14 cellular contexts compared by ENCODE assay signal in the genomic region with DNA sequence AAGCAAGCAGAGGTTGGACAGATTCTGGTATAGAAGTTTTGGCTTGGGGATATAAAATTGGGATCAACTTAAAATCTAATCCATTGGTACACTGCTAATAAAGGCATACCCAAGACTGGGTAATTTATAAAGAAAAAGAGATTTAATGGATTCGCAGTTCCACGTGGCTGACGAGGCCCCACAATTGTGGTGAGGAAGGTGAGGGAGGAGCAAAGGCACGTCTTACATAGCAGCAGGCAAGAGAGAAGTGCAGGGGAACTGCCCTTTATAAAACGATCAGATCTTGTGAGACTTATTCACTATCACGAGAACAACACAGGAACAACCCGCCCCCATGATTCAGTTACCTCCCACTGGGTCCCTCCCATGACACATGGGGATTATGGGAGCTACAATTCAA. TPM values are rescaled to one million over a fixed set of nuclear protein-coding genes. Genes with fewer than 3 reads are reported as not detected.
DNase-seq lines count a peak whose midpoint lies in the region; TF ChIP-seq lines count a peak whose summit lies in the region.
"Had no signal": no experiment of that assay in that cellular context is flagged by ENCODE, and none has a peak within 500 bp of the region (broad histone marks: within the 10 kb centered on the region; RNA-seq: fewer than 3 reads in every experiment).

No MANE protein-coding gene starts in this region.

- H3K9ac ChIP-seq in HUES48 (ENCODE audit: low read depth, low read length) = no peak overlapping the region
- H3K9ac ChIP-seq in endodermal cell (ENCODE audit: extremely low read depth, low read length, poor library complexity, severe bottlenecking) = no peak overlapping the region
- H3K9ac ChIP-seq in liver (ENCODE audit: low read depth in 1 of 2, low read length in 2 of 2) = no peak overlapping the region
- H3K9ac ChIP-seq: BLaER1 treated with 17β-estradiol and CSF1 and Interleukin-3, amounts not matched to agents 10 nM and 100 nM; GM23248 had no signal

- intact Hi-C loops in head of caudate nucleus (cut with DNase I) = no loop called here

- no peaks in the 10 kb centered on the region for H3K9me3 ChIP-seq in HUES48 (ENCODE audit: control insufficient read depth, insufficient read depth, low read length)
- no peaks in the 10 kb centered on the region for H3K9me3 ChIP-seq in endodermal cell (ENCODE audit: control insufficient read depth, low read length)
- H3K9me3 ChIP-seq in liver (ENCODE audit: control insufficient read depth in 4 of 4, low read length in 3 of 4) = no peaks in the 10 kb centered on the region

- no peak overlapping the region for H3K4me3 ChIP-seq in HUES48 (ENCODE audit: low read depth, low read length)
- H3K4me3 ChIP-seq in endodermal cell (ENCODE audit: low read length) = no peak overlapping the region
- H3K4me3 ChIP-seq in liver (ENCODE audit: low read depth in 1 of 3, low read length in 3 of 3) = no peak overlapping the region
- H3K4me3 ChIP-seq: BLaER1 treated with 17β-estradiol and CSF1 and Interleukin-3, amounts not matched to agents 10 nM and 100 nM; GM23248 had no signal

- peak overlapping the region; percentile 75 for H3K27ac Mint-ChIP-seq in endodermal cell
- H3K27ac Mint-ChIP-seq: B cell; CD4-positive, CD25-positive, alpha-beta regulatory T cell; CD8-positive, alpha-beta memory T cell had no signal

- H3K36me3 Mint-ChIP-seq in endodermal cell (ENCODE audit: low read depth) = peaks cover 23% of the 10 kb centered on the region

- H3K27me3 ChIP-seq in HUES48 (ENCODE audit: control insufficient read depth, insufficient read depth, low read length) (peaks cover 3% of the 10 kb centered on the region; the same call in 1 of the 2 replicates), endodermal cell (ENCODE audit: control insufficient read depth, insufficient read depth, low read length, poor library complexity, severe bottlenecking) (no peaks in the 10 kb centered on the region), liver (ENCODE audit: control insufficient read depth in 4 of 4, insufficient read depth in 4 of 4, low read length in 3 of 4) (no peaks in the 10 kb centered on the region)
- H3K27me3 ChIP-seq: BLaER1 treated with 17β-estradiol and CSF1 and Interleukin-3, amounts not matched to agents 10 nM and 100 nM had no signal

- peaks cover 63% of the 10 kb centered on the region for H3K4me1 ChIP-seq in HUES48 (ENCODE audit: control insufficient read depth, insufficient read depth, low read length)
- H3K4me1 ChIP-seq in endodermal cell (ENCODE audit: control insufficient read depth, insufficient read depth, low read length) = no peaks in the 10 kb centered on the region
- peaks cover 5 to 51% (median 28%) of the 10 kb centered on the region in 4 donors for H3K4me1 ChIP-seq in liver (ENCODE audit: control insufficient read depth in 4 of 4, insufficient read depth in 4 of 4, low read length in 3 of 4)
- H3K4me1 ChIP-seq: BLaER1 treated with 17β-estradiol and CSF1 and Interleukin-3, amounts not matched to agents 10 nM and 100 nM had no signal

- H3K27ac ChIP-seq in HUES48 (ENCODE audit: low read depth, low read length) (peak overlapping the region; percentile 84), endodermal cell (ENCODE audit: low read depth, low read length) (no peak overlapping the region), liver (ENCODE audit: low read depth in 1 of 2, low read length in 2 of 2) (peak overlapping the region; percentile 32 to 89)
- H3K27ac ChIP-seq: BLaER1 treated with 17β-estradiol and CSF1 and Interleukin-3, amounts not matched to agents 10 nM and 100 nM; GM23248 had no signal

- TF ChIP-seq RAD21 in liver (IDR thresholded peaks at IDR 0.05) = no peak

- H3K9me3 Mint-ChIP-seq in endodermal cell = peaks cover 4% of the 10 kb centered on the region
- H3K9me3 Mint-ChIP-seq: CD8-positive, alpha-beta memory T cell had no signal

- no peak overlapping the region for H3K4me3 Mint-ChIP-seq in endodermal cell
- H3K4me3 Mint-ChIP-seq: B cell; CD4-positive, CD25-positive, alpha-beta regulatory T cell; CD8-positive, alpha-beta memory T cell had no signal

- H3K4me1 Mint-ChIP-seq in endodermal cell = peaks cover 55% of the 10 kb centered on the region
- H3K4me1 Mint-ChIP-seq: B cell had no signal

- WGBS in endodermal cell (ENCODE audit: insufficient coverage in 1 of 2, insufficient read length in 1 of 2), 2 experiments = 87 to 94% methylated on average over 6 to 7 of the region's 7 CpGs
- 89% methylated on average over 7 of the region's 7 CpGs for WGBS in liver

- TF ChIP-seq CTCF in endodermal cell (conservative IDR thresholded peaks at IDR 0.05) (no peak), liver (IDR thresholded peaks at IDR 0.05; ENCODE audit: low read depth, low read length, missing input control) (no peak)

- H3K36me3 ChIP-seq in HUES48 (ENCODE audit: control insufficient read depth, insufficient read depth, low read length) = no peaks in the 10 kb centered on the region
- H3K36me3 ChIP-seq in endodermal cell (ENCODE audit: control insufficient read depth, insufficient read depth, low read length) = no peaks in the 10 kb centered on the region
- no peaks in the 10 kb centered on the region for H3K36me3 ChIP-seq in liver (ENCODE audit: control insufficient read depth in 4 of 4, insufficient read depth in 3 of 4, low read depth in 1 of 4, low read length in 3 of 4)

- no peak for DNase-seq in endodermal cell
- no peak for DNase-seq in head of caudate nucleus
- no peak for DNase-seq in H4 (ENCODE audit: low spot score)
- DNase-seq in stimulated activated CD8-positive, alpha-beta memory T cell treated with anti-CD3 and anti-CD28 coated beads, Interleukin-4, amount 100 ng/mL, for 48 hours = no peak
- DNase-seq in stimulated activated CD4-positive, alpha-beta T cell treated with anti-CD3 and anti-CD28 coated beads, Interleukin-15, amount 100 ng/mL, for 24 hours = no peak
- DNase-seq: CD4-positive, CD25-positive, alpha-beta regulatory T cell; CD8-positive, alpha-beta memory T cell; COR-L47; GM23248; H9 had no signal

- H3K27me3 Mint-ChIP-seq in endodermal cell (ENCODE audit: insufficient read depth) = no peaks in the 10 kb centered on the region
- H3K27me3 Mint-ChIP-seq: B cell; CD4-positive, CD25-positive, alpha-beta regulatory T cell; CD8-positive, alpha-beta memory T cell had no signal

TF ChIP-seq in liver, 16 proteins besides CTCF, POLR2A, EP300 and RAD21 (continues in another document):
- TF ChIP-seq EGR1 (IDR thresholded peaks at IDR 0.05; ENCODE audit: low read depth in 2 of 2) = no peak
- no peak for TF ChIP-seq HNF4G (IDR thresholded peaks at IDR 0.05)
- no peak for TF ChIP-seq RXRA (IDR thresholded peaks at IDR 0.05)
- no peak for TF ChIP-seq MAX (IDR thresholded peaks at IDR 0.05)
- TF ChIP-seq ZBTB33 (IDR thresholded peaks at IDR 0.05) = no peak
- no peak for TF ChIP-seq FOXA2 (IDR thresholded peaks at IDR 0.05)
- no peak for TF ChIP-seq FOXA1 (IDR thresholded peaks at IDR 0.05)
- no peak for TF ChIP-seq HNF4A (conservative IDR thresholded peaks at IDR 0.05)
- no peak for TF ChIP-seq YY1 (IDR thresholded peaks at IDR 0.05)
- no peak for TF ChIP-seq GABPA (IDR thresholded peaks at IDR 0.05 in 1 of 2, conservative IDR thresholded peaks at IDR 0.05 in 1 of 2)
- TF ChIP-seq TAF1 (conservative IDR thresholded peaks at IDR 0.05) = no peak
- TF ChIP-seq NR2F2 (IDR thresholded peaks at IDR 0.05) = no peak
- TF ChIP-seq SP1 (IDR thresholded peaks at IDR 0.05) = no peak

RNA-seq across cellular contexts. Expression of gene ACADSB, which starts 9.7 kb away (rescaled TPM):
- total RNA-seq in endodermal cell (10 to 100 TPM; 40.4 to 58.7 TPM), liver (100 to 1,000 TPM in 1 of 2 donors, 10 to 100 TPM in 1; 97.9 to 164 TPM)
- polyA plus RNA-seq in endodermal cell (2013, experiment 1 of 2) = 11.8 TPM
- 8.9 TPM for polyA plus RNA-seq in endodermal cell (2013, experiment 2 of 2)
- polyA plus RNA-seq in liver = 100 to 1,000 TPM; 103 to 118 TPM
- 4.1 and 6.6 TPM in 2 replicates for total RNA-seq in H4 (2014; rRNA removed; shearing (Covaris generic))

RNA-seq across cellular contexts. Expression of gene IKZF5, which starts 9.9 kb away (rescaled TPM):
- total RNA-seq in endodermal cell (10 to 100 TPM; 10.3 to 14.4 TPM), liver (1 to 10 TPM; 6.4 to 7.9 TPM)
- 11.1 TPM for polyA plus RNA-seq in endodermal cell (2013, experiment 1 of 2)
- polyA plus RNA-seq in endodermal cell (2013, experiment 2 of 2) = 10.8 TPM
- 1 to 10 TPM; 5.0 to 9.4 TPM for polyA plus RNA-seq in liver
- total RNA-seq in H4 (2014; rRNA removed; shearing (Covaris generic)) = 1.6 and 1.9 TPM in 2 replicates

RNA-seq across cellular contexts. Expression of gene PSTK, which starts 38.3 kb away (rescaled TPM):
- total RNA-seq in endodermal cell (1 to 10 TPM; 7.0 to 7.1 TPM), liver (1 to 10 TPM; 2.3 to 4.6 TPM)
- 7.4 TPM for polyA plus RNA-seq in endodermal cell (2013, experiment 1 of 2)
- 10.5 TPM for polyA plus RNA-seq in endodermal cell (2013, experiment 2 of 2)
- 1 to 10 TPM; 2.4 to 5.1 TPM for polyA plus RNA-seq in liver
- total RNA-seq in H4 (2014; rRNA removed; shearing (Covaris generic)) = 11.8 and 12.7 TPM in 2 replicates
